Comparison of ENCODE assay signal across 12 cellular contexts in the genomic region with DNA sequence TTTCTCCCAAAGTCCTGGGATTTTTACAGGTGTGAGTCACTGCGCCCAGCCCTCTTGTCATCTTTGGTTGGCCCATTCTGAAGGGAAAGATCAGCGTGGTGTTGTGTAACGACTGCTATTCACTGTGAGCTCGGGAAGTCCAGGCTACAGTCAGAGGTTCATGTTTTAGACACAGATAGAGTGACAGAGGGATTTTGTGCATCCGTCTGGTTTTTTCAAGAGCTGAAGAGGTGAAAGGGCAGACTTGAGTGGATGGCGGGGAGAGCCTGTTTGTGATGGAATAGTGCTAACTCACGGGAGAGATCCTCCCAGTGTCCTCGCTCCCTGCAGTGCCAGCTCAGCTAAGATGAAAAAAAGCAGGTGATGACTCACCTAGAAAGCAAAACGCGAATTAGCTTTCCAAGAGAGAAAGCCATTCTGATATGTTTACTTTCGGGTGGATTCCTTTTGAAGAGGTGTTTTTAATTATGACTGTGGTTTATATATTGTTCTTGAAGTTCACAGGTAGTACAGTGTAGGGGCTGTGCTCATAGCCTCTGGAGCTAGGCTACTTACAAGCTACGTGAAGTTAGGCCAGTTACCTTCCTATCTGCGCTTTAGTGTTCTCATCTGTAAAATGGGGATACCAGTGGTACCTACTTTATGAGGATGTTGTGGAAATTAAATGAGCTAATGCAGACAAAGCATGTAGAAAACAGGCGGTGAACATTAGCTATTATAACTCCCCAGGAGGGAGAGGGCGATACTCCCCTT.
DNase-seq lines count a peak whose midpoint lies in the region; ATAC-seq lines count a peak whose summit lies in the region.
"Had no signal": no experiment of that assay in that cellular context is flagged by ENCODE, and none has a peak within 500 bp of the region (broad histone marks: within the 10 kb centered on the region; RNA-seq: fewer than 3 reads in every experiment).

No MANE protein-coding gene starts in this region.

- H3K9me3 ChIP-seq in ES-I3 (ENCODE audit: control insufficient read depth, insufficient read depth, low read length) (peaks cover 3% of the 10 kb centered on the region; the same call in 1 of the 2 replicates), right cardiac atrium (ENCODE audit: control insufficient read depth, low read length) (no peaks in the 10 kb centered on the region)
- H3K9me3 ChIP-seq: upper lobe of right lung had no signal

- intact Hi-C loops in right cardiac atrium (cut with DNase I), result no loop called here

- POLR2A ChIA-PET in activated CD4-positive, alpha-beta T cell treated with anti-CD3 and anti-CD28 coated beads, Interleukin-2, amount 10 ng/mL, durations not matched to agents 7 days and 5 days (lab: Charles Lee), result interaction anchor here (0.6 kb wide), 1 partner anchor 322 kb away, joined by 4 read pairs; no protein-coding TSS in a partner anchor

- H3K4me1 ChIP-seq in ES-I3 (ENCODE audit: insufficient read depth, low read length) (peaks cover 7% of the 10 kb centered on the region; the same call in 1 of the 2 replicates), right cardiac atrium (ENCODE audit: control insufficient read depth, insufficient read depth, low read length) (peaks cover 5% of the 10 kb centered on the region)
- H3K4me1 ChIP-seq: upper lobe of right lung had no signal

- H3K27ac Mint-ChIP-seq in activated CD4-positive, alpha-beta T cell treated with anti-CD3 and anti-CD28 coated beads, Interleukin-2, amount 10 ng/mL, durations not matched to agents 7 days and 5 days, result no peak overlapping the region
- H3K27ac Mint-ChIP-seq: brain had no signal

- ATAC-seq in HG02798 (IDR thresholded peaks at IDR 0.05; ENCODE audit: poor library complexity, unreplicated experiment), result no peak
- no peak for ATAC-seq in right cardiac atrium
- ATAC-seq: upper lobe of right lung had no signal

- H3K4me1 Mint-ChIP-seq in activated CD4-positive, alpha-beta T cell treated with anti-CD3 and anti-CD28 coated beads, Interleukin-2, amount 10 ng/mL, durations not matched to agents 7 days and 5 days, result no peaks in the 10 kb centered on the region
- H3K4me1 Mint-ChIP-seq: brain had no signal

- CTCF ChIA-PET in activated CD4-positive, alpha-beta T cell treated with anti-CD3 and anti-CD28 coated beads, Interleukin-2, amount 10 ng/mL, durations not matched to agents 7 days and 5 days (lab: Charles Lee), result no interaction called here

- H3K4me3 ChIP-seq in right cardiac atrium (ENCODE audit: low read length), result no peak overlapping the region
- H3K4me3 ChIP-seq: upper lobe of right lung had no signal

- peaks cover 9% of the 10 kb centered on the region for H3K9me3 Mint-ChIP-seq in activated CD4-positive, alpha-beta T cell treated with anti-CD3 and anti-CD28 coated beads, Interleukin-2, amount 10 ng/mL, durations not matched to agents 7 days and 5 days

- H3K9ac ChIP-seq in ES-I3 (ENCODE audit: low read depth, low read length), result peak overlapping the region; percentile 44; the same call in 1 of the 2 replicates

- peak; percentile 83 for DNase-seq in NCI-H2029 (lab: John Stamatoyannopoulos, UW)
- peak; percentile 16 for DNase-seq in amniotic stem cell (lab: John Stamatoyannopoulos, UW)
- DNase-seq in kidney tubule cell (ENCODE audit: low spot score), result peak; percentile 79
- DNase-seq in activated CD4-positive, alpha-beta T cell treated with anti-CD3 and anti-CD28 coated beads, Interleukin-2, amount 10 ng/mL, durations not matched to agents 7 days and 5 days, result no peak
- no peak for DNase-seq in right cardiac atrium
- no peak for DNase-seq in NOMO-1 treated with dmso at 0.1 percent for 144 hours (lab: John Stamatoyannopoulos, UW; ENCODE audit: unreplicated experiment)
- DNase-seq: left cardiac atrium, upper lobe of right lung had no signal

- no peaks in the 10 kb centered on the region for H3K36me3 Mint-ChIP-seq in activated CD4-positive, alpha-beta T cell treated with anti-CD3 and anti-CD28 coated beads, Interleukin-2, amount 10 ng/mL, durations not matched to agents 7 days and 5 days (ENCODE audit: low read depth)

- WGBS in right cardiac atrium, result 89% methylated on average over 15 of the region's 15 CpGs

- H3K4me3 Mint-ChIP-seq in activated CD4-positive, alpha-beta T cell treated with anti-CD3 and anti-CD28 coated beads, Interleukin-2, amount 10 ng/mL, durations not matched to agents 7 days and 5 days, result no peak overlapping the region
- H3K4me3 Mint-ChIP-seq: brain had no signal

- no peaks in the 10 kb centered on the region for H3K36me3 ChIP-seq in ES-I3 (ENCODE audit: insufficient read depth, low read length)
- H3K36me3 ChIP-seq: upper lobe of right lung had no signal

- no peak overlapping the region for H3K27ac ChIP-seq in right cardiac atrium (ENCODE audit: low read length)
- H3K27ac ChIP-seq: upper lobe of right lung, VCaP had no signal

- H3K27me3 ChIP-seq in right cardiac atrium (ENCODE audit: control insufficient read depth, insufficient read depth), result no peaks in the 10 kb centered on the region

- H3K27me3 Mint-ChIP-seq in activated CD4-positive, alpha-beta T cell treated with anti-CD3 and anti-CD28 coated beads, Interleukin-2, amount 10 ng/mL, durations not matched to agents 7 days and 5 days, result peaks cover 5% of the 10 kb centered on the region
- H3K27me3 Mint-ChIP-seq: brain had no signal

Comparison
In these comparisons a context has a peak if more than half of its experiments do, and no peak if none do; other contexts are left out.
1. DNase-seq: peak in NCI-H2029 (single experiment), amniotic stem cell (single experiment) and kidney tubule cell (single experiment); none in activated CD4-positive, alpha-beta T cell treated with anti-CD3 and anti-CD28 coated beads, Interleukin-2, amount 10 ng/mL, durations not matched to agents 7 days and 5 days (single experiment), right cardiac atrium (0 of 3) and NOMO-1 treated with dmso at 0.1 percent for 144 hours (single experiment).